Comparison of ENCODE assay signal across 19 cellular contexts in the genomic region with DNA sequence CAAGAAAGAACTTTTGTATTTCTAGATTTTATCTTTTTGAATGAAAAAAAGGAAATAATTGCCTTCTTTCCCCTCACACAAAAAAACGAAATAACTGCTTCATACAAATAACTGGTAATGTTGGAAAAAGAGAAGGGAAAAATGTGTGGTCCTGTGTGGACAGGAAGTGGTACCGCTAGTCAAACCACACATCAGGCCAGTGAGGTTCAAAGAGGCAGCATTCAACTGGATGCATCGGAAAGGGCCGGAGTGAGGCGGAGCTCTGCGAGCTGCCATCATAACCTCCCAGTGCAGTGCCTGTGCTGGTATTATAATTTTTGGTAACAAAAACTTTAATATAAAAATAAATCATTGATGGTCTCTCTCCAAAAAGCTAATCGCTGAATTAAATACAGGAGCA.
DNase-seq lines count a peak whose midpoint lies in the region; ATAC-seq and TF ChIP-seq lines count a peak whose summit lies in the region.
"Had no signal": no experiment of that assay in that cellular context is flagged by ENCODE, and none has a peak within 500 bp of the region (broad histone marks: within the 10 kb centered on the region; RNA-seq: fewer than 3 reads in every experiment).

No MANE protein-coding gene starts in this region.

- intact Hi-C loops in activated CD4-positive, alpha-beta T cell treated with anti-CD3 and anti-CD28 coated beads for 36 hours (cut with DNase I, micrococcal nuclease): loop anchor here in 1 of 2 experiments (1.0 kb wide), 1 partner anchor 8 kb away; no protein-coding TSS in a partner anchor
- intact Hi-C loops in CD4-positive, alpha-beta memory T cell (cut with micrococcal nuclease): loop anchor here (2.0 to 10.0 kb wide), 3 partner anchors 56 to 208 kb away; a partner anchor contains a TSS
- intact Hi-C loops in activated CD8-positive, alpha-beta T cell treated with anti-CD3 and anti-CD28 coated beads for 36 hours (cut with micrococcal nuclease): no loop called here
- intact Hi-C loops in naive thymus-derived CD4-positive, alpha-beta T cell (cut with micrococcal nuclease): loop anchor here (1.0 kb wide), 1 partner anchor 8 kb away; no protein-coding TSS in a partner anchor

- POLR2A ChIA-PET in activated CD4-positive, alpha-beta T cell treated with anti-CD3 and anti-CD28 coated beads for 36 hours (lab: Charles Lee): interaction anchor here (0.6 to 2.8 kb wide), 16 partner anchors 10 to 260 kb away, joined by 3 to 17 read pairs (median 6); a partner anchor contains a TSS
- POLR2A ChIA-PET in CD4-positive, alpha-beta memory T cell (lab: Charles Lee; ENCODE audit: partially characterized antibody): interaction anchor here (0.5 to 1.6 kb wide), 5 partner anchors 10 to 239 kb away, joined by 4 to 10 read pairs (median 5); no protein-coding TSS in a partner anchor
- POLR2A ChIA-PET in activated CD8-positive, alpha-beta T cell treated with anti-CD3 and anti-CD28 coated beads for 36 hours (lab: Charles Lee): interaction anchor here (0.7 to 4.3 kb wide), 24 partner anchors 9 to 311 kb away, joined by 3 to 51 read pairs (median 6); a partner anchor contains a TSS
- POLR2A ChIA-PET in naive thymus-derived CD4-positive, alpha-beta T cell (lab: Charles Lee): interaction anchor here (0.9 to 1.7 kb wide), 4 partner anchors 13 to 98 kb away, joined by 3 to 7 read pairs (median 5); no protein-coding TSS in a partner anchor

- no peak for ATAC-seq in activated CD4-positive, alpha-beta T cell treated with anti-CD3 and anti-CD28 coated beads for 36 hours
- ATAC-seq in activated CD8-positive, alpha-beta T cell treated with anti-CD3 and anti-CD28 coated beads for 36 hours: no peak
- ATAC-seq in naive thymus-derived CD4-positive, alpha-beta T cell: no peak
- no peak for ATAC-seq in GM18907 (IDR thresholded peaks at IDR 0.05; ENCODE audit: unreplicated experiment)

- peak; percentile 34 for DNase-seq in activated CD4-positive, alpha-beta T cell treated with anti-CD3 and anti-CD28 coated beads for 36 hours
- no peak for DNase-seq in activated CD4-positive, alpha-beta T cell treated with anti-CD3 and anti-CD28 coated beads for 1 hour
- no peak for DNase-seq in CD4-positive, alpha-beta memory T cell
- DNase-seq in activated CD8-positive, alpha-beta T cell treated with anti-CD3 and anti-CD28 coated beads for 36 hours: no peak
- no peak for DNase-seq in naive thymus-derived CD4-positive, alpha-beta T cell
- DNase-seq in NCI-H187 (lab: John Stamatoyannopoulos, UW) (no peak), NCI-H2081 (lab: John Stamatoyannopoulos, UW) (no peak)
- DNase-seq: C1 segment of cervical spinal cord; cerebellar nuclear complex; DMS79 treated with DMSO at 0.1 percent for 48 hours; effector CD4-positive, alpha-beta T cell; esophagus squamous epithelium; IMR-90; mesenchymal stem cell; NCI-H187 treated with DMSO at 0.1 percent for 48 hours; NCI-H345 had no signal

- H3K27me3 ChIP-seq in CD4-positive, alpha-beta memory T cell (ENCODE audit: insufficient read depth, low read length): no peaks in the 10 kb centered on the region
- H3K27me3 ChIP-seq in naive thymus-derived CD4-positive, alpha-beta T cell (ENCODE audit: control insufficient read depth in 2 of 2, insufficient read depth in 2 of 2, low read length in 2 of 2): no peaks in the 10 kb centered on the region
- H3K27me3 ChIP-seq: ascending aorta, esophagus squamous epithelium had no signal

- no peaks in the 10 kb centered on the region for H3K36me3 ChIP-seq in CD4-positive, alpha-beta memory T cell (ENCODE audit: insufficient read depth, low read length)
- H3K36me3 ChIP-seq in naive thymus-derived CD4-positive, alpha-beta T cell (ENCODE audit: control insufficient read depth in 2 of 3, insufficient read depth in 3 of 3, low read length in 3 of 3): peaks cover 0 to 5% (median 0%) of the 10 kb centered on the region in 3 experiments
- H3K36me3 ChIP-seq: prostate gland had no signal

- H3K9me3 Mint-ChIP-seq in activated CD4-positive, alpha-beta T cell treated with anti-CD3 and anti-CD28 coated beads for 36 hours (ENCODE audit: low read depth): no peaks in the 10 kb centered on the region
- no peaks in the 10 kb centered on the region for H3K9me3 Mint-ChIP-seq in CD4-positive, alpha-beta memory T cell
- H3K9me3 Mint-ChIP-seq in activated CD8-positive, alpha-beta T cell treated with anti-CD3 and anti-CD28 coated beads for 36 hours: no peaks in the 10 kb centered on the region
- H3K9me3 Mint-ChIP-seq in naive thymus-derived CD4-positive, alpha-beta T cell: peaks cover 0 to 2% (median 0%) of the 10 kb centered on the region in 11 donors

- peak overlapping the region; percentile 97 for H3K27ac Mint-ChIP-seq in activated CD4-positive, alpha-beta T cell treated with anti-CD3 and anti-CD28 coated beads for 36 hours
- peak overlapping the region; percentile 48 to 98 (median 86) for H3K27ac Mint-ChIP-seq in CD4-positive, alpha-beta memory T cell
- peak overlapping the region; percentile 99 for H3K27ac Mint-ChIP-seq in activated CD8-positive, alpha-beta T cell treated with anti-CD3 and anti-CD28 coated beads for 36 hours
- peak overlapping the region; percentile 86 to 95 (median 90) for H3K27ac Mint-ChIP-seq in naive thymus-derived CD4-positive, alpha-beta T cell

- H3K36me3 Mint-ChIP-seq in activated CD4-positive, alpha-beta T cell treated with anti-CD3 and anti-CD28 coated beads for 36 hours (ENCODE audit: low read depth): peaks cover 30% of the 10 kb centered on the region
- peaks cover 4 to 5% of the 10 kb centered on the region in 2 donors for H3K36me3 Mint-ChIP-seq in CD4-positive, alpha-beta memory T cell
- peaks cover 35% of the 10 kb centered on the region for H3K36me3 Mint-ChIP-seq in activated CD8-positive, alpha-beta T cell treated with anti-CD3 and anti-CD28 coated beads for 36 hours (ENCODE audit: low read depth)
- peaks cover 0 to 29% (median 24%) of the 10 kb centered on the region in 5 donors for H3K36me3 Mint-ChIP-seq in naive thymus-derived CD4-positive, alpha-beta T cell

- peaks cover 50% of the 10 kb centered on the region for H3K4me1 ChIP-seq in CD4-positive, alpha-beta memory T cell (ENCODE audit: insufficient read depth, low read length)
- peaks cover 25 to 44% of the 10 kb centered on the region in 2 donors for H3K4me1 ChIP-seq in naive thymus-derived CD4-positive, alpha-beta T cell (ENCODE audit: control insufficient read depth in 2 of 2, insufficient read depth in 2 of 2, low read length in 2 of 2)
- H3K4me1 ChIP-seq: ascending aorta, esophagus squamous epithelium, prostate gland had no signal

- no peak for TF ChIP-seq CTCF in activated CD8-positive, alpha-beta T cell treated with anti-CD3 and anti-CD28 coated beads for 36 hours (IDR thresholded peaks at IDR 0.05)

- H3K9me3 ChIP-seq in CD4-positive, alpha-beta memory T cell (ENCODE audit: control insufficient read depth in 1 of 2, low read length in 2 of 2): no peaks in the 10 kb centered on the region
- H3K9me3 ChIP-seq in naive thymus-derived CD4-positive, alpha-beta T cell (ENCODE audit: control insufficient read depth in 2 of 3, low read length in 3 of 3): no peaks in the 10 kb centered on the region
- H3K9me3 ChIP-seq: ascending aorta, esophagus squamous epithelium, prostate gland had no signal

- CTCF ChIA-PET in activated CD4-positive, alpha-beta T cell treated with anti-CD3 and anti-CD28 coated beads for 36 hours (lab: Charles Lee): interaction anchor here (0.6 to 2.7 kb wide), 10 partner anchors 10 to 277 kb away, joined by 3 to 11 read pairs (median 4); no protein-coding TSS in a partner anchor
- CTCF ChIA-PET in CD4-positive, alpha-beta memory T cell (lab: Charles Lee; ENCODE audit: partially characterized antibody): interaction anchor here (1.2 to 1.3 kb wide), 2 partner anchors 10 to 14 kb away, joined by 3 to 6 read pairs; no protein-coding TSS in a partner anchor
- CTCF ChIA-PET in activated CD8-positive, alpha-beta T cell treated with anti-CD3 and anti-CD28 coated beads for 36 hours (lab: Charles Lee): interaction anchor here (0.7 to 1.6 kb wide), 5 partner anchors 10 to 95 kb away, joined by 3 to 8 read pairs (median 3); no protein-coding TSS in a partner anchor
- CTCF ChIA-PET in naive thymus-derived CD4-positive, alpha-beta T cell (lab: Charles Lee): interaction anchor here (0.6 kb wide), 2 partner anchors 58 to 1025 kb away, joined by 3 to 5 read pairs; no protein-coding TSS in a partner anchor

- H3K4me1 Mint-ChIP-seq in activated CD4-positive, alpha-beta T cell treated with anti-CD3 and anti-CD28 coated beads for 36 hours: peaks cover 90% of the 10 kb centered on the region
- H3K4me1 Mint-ChIP-seq in CD4-positive, alpha-beta memory T cell: peaks cover 53 to 78% (median 66%) of the 10 kb centered on the region in 4 donors
- peaks cover 89% of the 10 kb centered on the region for H3K4me1 Mint-ChIP-seq in activated CD8-positive, alpha-beta T cell treated with anti-CD3 and anti-CD28 coated beads for 36 hours (ENCODE audit: low read depth)
- H3K4me1 Mint-ChIP-seq in naive thymus-derived CD4-positive, alpha-beta T cell: peaks cover 40 to 89% (median 80%) of the 10 kb centered on the region in 7 donors

- no peak overlapping the region for H3K27ac ChIP-seq in CD4-positive, alpha-beta memory T cell (ENCODE audit: low read depth, low read length)
- H3K27ac ChIP-seq in naive thymus-derived CD4-positive, alpha-beta T cell (ENCODE audit: low read depth, low read length): peak overlapping the region; percentile 60
- H3K27ac ChIP-seq: ascending aorta, esophagus squamous epithelium, prostate gland had no signal

- peak overlapping the region; percentile 80 for H3K4me3 Mint-ChIP-seq in activated CD4-positive, alpha-beta T cell treated with anti-CD3 and anti-CD28 coated beads for 36 hours
- peak overlapping the region; percentile 93 to 99 (median 97) for H3K4me3 Mint-ChIP-seq in CD4-positive, alpha-beta memory T cell
- peak overlapping the region; percentile 80 for H3K4me3 Mint-ChIP-seq in activated CD8-positive, alpha-beta T cell treated with anti-CD3 and anti-CD28 coated beads for 36 hours
- H3K4me3 Mint-ChIP-seq in naive thymus-derived CD4-positive, alpha-beta T cell: peak overlapping the region in 9 of 10 donors; percentile 76 to 96 (median 92)

- H3K4me3 ChIP-seq in CD4-positive, alpha-beta memory T cell (ENCODE audit: low read length in 2 of 2): peak overlapping the region in 1 of 2 donors; percentile 55
- H3K4me3 ChIP-seq in naive thymus-derived CD4-positive, alpha-beta T cell (ENCODE audit: low read length): no peak overlapping the region
- H3K4me3 ChIP-seq: ascending aorta, esophagus squamous epithelium, prostate gland had no signal

- H3K27me3 Mint-ChIP-seq in activated CD4-positive, alpha-beta T cell treated with anti-CD3 and anti-CD28 coated beads for 36 hours: no peaks in the 10 kb centered on the region
- H3K27me3 Mint-ChIP-seq in CD4-positive, alpha-beta memory T cell: no peaks in the 10 kb centered on the region
- no peaks in the 10 kb centered on the region for H3K27me3 Mint-ChIP-seq in activated CD8-positive, alpha-beta T cell treated with anti-CD3 and anti-CD28 coated beads for 36 hours
- no peaks in the 10 kb centered on the region for H3K27me3 Mint-ChIP-seq in naive thymus-derived CD4-positive, alpha-beta T cell
